In the genomic region with DNA sequence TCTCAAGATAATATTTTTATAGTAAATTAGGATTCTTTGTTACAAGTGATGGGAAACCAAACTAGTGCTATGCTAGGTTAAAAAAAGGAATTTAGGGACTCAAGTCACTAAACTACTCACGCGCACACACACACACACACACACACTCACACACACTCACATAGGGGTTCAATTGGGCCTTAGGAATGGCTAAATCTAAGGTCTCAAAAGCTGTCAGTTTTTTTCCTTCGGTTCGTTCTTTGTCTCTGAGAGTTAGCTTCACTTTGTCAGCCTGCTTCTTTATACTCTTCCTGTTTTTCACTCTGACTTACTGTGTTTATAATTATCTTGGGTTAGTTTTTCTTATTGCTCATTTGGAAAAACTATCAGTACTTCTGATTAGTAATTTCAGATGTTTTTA, we compare ENCODE assay signal across 11 cellular contexts.
A peak's percentile ranks its signal among the peaks of the same experiment; 100 is the strongest.
DNase-seq lines count a peak whose midpoint lies in the region; ATAC-seq and TF ChIP-seq lines count a peak whose summit lies in the region.
"Had no signal": no experiment of that assay in that cellular context is flagged by ENCODE, and none has a peak within 500 bp of the region (broad histone marks: within the 10 kb centered on the region; RNA-seq: fewer than 3 reads in every experiment).

No MANE protein-coding gene starts in this region.

- peak overlapping the region; percentile 52 for H3K4me3 Mint-ChIP-seq in T-helper 17 cell

- TF ChIP-seq POLR2A in sigmoid colon (IDR thresholded peaks at IDR 0.05) (no peak), esophagus squamous epithelium (IDR thresholded peaks at IDR 0.05) (no peak)

- TF ChIP-seq CTCF in foreskin keratinocyte (conservative IDR thresholded peaks at IDR 0.05) (no peak), sigmoid colon (IDR thresholded peaks at IDR 0.05) (no peak), esophagus squamous epithelium (IDR thresholded peaks at IDR 0.05) (no peak)

- H3K4me1 Mint-ChIP-seq in T-helper 17 cell = peaks cover 15% of the 10 kb centered on the region

- TF ChIP-seq EP300 in sigmoid colon (IDR thresholded peaks at IDR 0.05) = no peak

- ATAC-seq in T-helper 17 cell = no peak
- ATAC-seq in foreskin keratinocyte = no peak
- ATAC-seq in HG03432 (IDR thresholded peaks at IDR 0.05; ENCODE audit: unreplicated experiment) = no peak

- peaks cover 2% of the 10 kb centered on the region for H3K36me3 Mint-ChIP-seq in T-helper 17 cell (ENCODE audit: low read depth)

- H3K27ac Mint-ChIP-seq in T-helper 17 cell = peak overlapping the region; percentile 75

- DNase-seq in EH (ENCODE audit: low read depth) = peak; percentile 31
- DNase-seq in T-helper 17 cell = no peak
- DNase-seq in foreskin keratinocyte = no peak
- DNase-seq in sigmoid colon = no peak
- no peak for DNase-seq in NCI-H2107 (lab: John Stamatoyannopoulos, UW)
- DNase-seq in esophagus squamous epithelium (lab: John Stamatoyannopoulos, UW) = no peak
- no peak for DNase-seq in NCI-H1436 treated with DMSO at 0.1 percent for 48 hours (lab: John Stamatoyannopoulos, UW)
- DNase-seq: activated effector memory CD4-positive, alpha-beta T cell treated with anti-CD3 and anti-CD28 coated beads, Interleukin-2, amount 50 U/mL, for 16 hours; NCI-H2081; stimulated activated naive CD4-positive, alpha-beta T cell treated with Interleukin-2 at 50 U/mL for 16 hours had no signal

- no peaks in the 10 kb centered on the region for H3K27me3 ChIP-seq in foreskin keratinocyte
- no peaks in the 10 kb centered on the region for H3K27me3 ChIP-seq in sigmoid colon
- no peaks in the 10 kb centered on the region for H3K27me3 ChIP-seq in esophagus squamous epithelium

- H3K4me3 ChIP-seq in sigmoid colon (peak overlapping the region in 2 of 4 donors; percentile 11), esophagus squamous epithelium (no peak overlapping the region)

- H3K4me1 ChIP-seq in foreskin keratinocyte (peaks cover 40% of the 10 kb centered on the region), sigmoid colon (peaks cover 0 to 33% (median 15%) of the 10 kb centered on the region in 4 donors), esophagus squamous epithelium (peaks cover 2 to 21% (median 10%) of the 10 kb centered on the region in 3 donors)

- intact Hi-C loops in sigmoid colon (cut with DNase I) = no loop called here
- intact Hi-C loops in esophagus squamous epithelium (cut with DNase I) = no loop called here

- H3K9me3 ChIP-seq in T-helper 17 cell (ENCODE audit: control insufficient read depth, low read length, poor library complexity, severe bottlenecking) (no peaks in the 10 kb centered on the region), sigmoid colon (no peaks in the 10 kb centered on the region), esophagus squamous epithelium (no peaks in the 10 kb centered on the region)

- H3K27ac ChIP-seq in foreskin keratinocyte (peak overlapping the region; percentile 11), sigmoid colon (peak overlapping the region in 3 of 4 donors; percentile 59 to 65 (median 64)), esophagus squamous epithelium (peak overlapping the region in 2 of 4 donors; percentile 58)

- H3K27me3 Mint-ChIP-seq in T-helper 17 cell = no peaks in the 10 kb centered on the region

- H3K36me3 ChIP-seq in sigmoid colon (no peaks in the 10 kb centered on the region), esophagus squamous epithelium (no peaks in the 10 kb centered on the region)

- WGBS in sigmoid colon, 2 donors = 44 to 80% methylated on average over 4 of the region's 4 CpGs
- WGBS in esophagus squamous epithelium, 2 donors = 51 to 66% methylated on average over 4 of the region's 4 CpGs
